22 cellular contexts compared by ENCODE assay signal in the genomic region with DNA sequence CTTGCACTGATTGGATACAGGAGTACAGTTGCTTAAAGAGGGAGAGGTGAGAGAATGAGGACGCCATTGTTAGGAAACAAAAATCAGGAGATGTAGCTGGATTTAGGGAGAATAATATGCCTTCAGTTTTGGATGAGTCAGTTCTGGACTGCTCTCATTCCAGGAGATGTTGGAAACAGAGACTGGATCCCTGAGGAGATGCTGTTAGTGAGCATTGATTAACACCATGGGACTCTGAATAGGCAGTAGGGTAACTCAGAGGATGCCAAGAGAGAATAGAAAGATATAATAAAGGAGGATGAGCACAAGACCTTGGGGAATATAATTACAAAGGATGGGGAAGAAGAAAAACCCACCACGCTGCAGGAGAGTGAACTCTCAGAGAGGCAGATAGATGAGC. TPM values are rescaled to one million over a fixed set of nuclear protein-coding genes. Genes with fewer than 3 reads are reported as not detected.
DNase-seq lines count a peak whose midpoint lies in the region; ATAC-seq and TF ChIP-seq lines count a peak whose summit lies in the region.
"Had no signal": no experiment of that assay in that cellular context is flagged by ENCODE, and none has a peak within 500 bp of the region (broad histone marks: within the 10 kb centered on the region; RNA-seq: fewer than 3 reads in every experiment).

No MANE protein-coding gene starts in this region.

- peaks cover 16% of the 10 kb centered on the region for H3F3A ChIP-seq in SK-N-SH (replicated peaks; ENCODE audit: insufficient read depth)

- TF ChIP-seq RAD21 in SK-N-SH (IDR thresholded peaks at IDR 0.05; ENCODE audit: low read length) = no peak

- H3K4me2 ChIP-seq in SK-N-SH (peak overlapping the region; percentile 32; the same call in 1 of the 2 replicates), fibroblast of lung (ENCODE audit: extremely low read depth, insufficient read depth, low read length) (peak overlapping the region; percentile 29), osteoblast (ENCODE audit: insufficient read depth, low read length) (peak overlapping the region; percentile 70)

- H3K79me2 ChIP-seq in SK-N-SH (ENCODE audit: insufficient read depth) (no peaks in the 10 kb centered on the region), fibroblast of lung (ENCODE audit: control insufficient read depth, insufficient read depth, low read length) (no peaks in the 10 kb centered on the region), osteoblast (ENCODE audit: insufficient read depth, low read length) (no peaks in the 10 kb centered on the region)

- H2AFZ ChIP-seq in SK-N-SH (ENCODE audit: low read depth) (no peak overlapping the region), fibroblast of lung (ENCODE audit: low read length) (no peak overlapping the region), osteoblast (ENCODE audit: low read length) (peak overlapping the region; percentile 56)

- H4K20me1 ChIP-seq in SK-N-SH (ENCODE audit: insufficient read depth) (no peaks in the 10 kb centered on the region), fibroblast of lung (ENCODE audit: control insufficient read depth, extremely low read depth, insufficient read depth, low read length) (no peaks in the 10 kb centered on the region), osteoblast (ENCODE audit: insufficient read depth, low read length) (no peaks in the 10 kb centered on the region)

- H3K27me3 Mint-ChIP-seq in CD14-positive monocyte (ENCODE audit: low read depth in 3 of 3) = peaks cover 0 to 4% (median 0%) of the 10 kb centered on the region in 3 donors
- H3K27me3 Mint-ChIP-seq in Caco-2 (ENCODE audit: insufficient read depth, unreplicated experiment) = peaks cover 17% of the 10 kb centered on the region
- H3K27me3 Mint-ChIP-seq: IgD-negative memory B cell had no signal

- H3K4me1 Mint-ChIP-seq in CD14-positive monocyte = peaks cover 70% of the 10 kb centered on the region
- H3K4me1 Mint-ChIP-seq in Caco-2 (ENCODE audit: low read depth, unreplicated experiment) = no peaks in the 10 kb centered on the region
- H3K4me1 Mint-ChIP-seq: IgD-negative memory B cell had no signal

- H3K9me3 Mint-ChIP-seq in CD14-positive monocyte = peaks cover 2 to 4% (median 3%) of the 10 kb centered on the region in 7 donors
- no peaks in the 10 kb centered on the region for H3K9me3 Mint-ChIP-seq in Caco-2 (ENCODE audit: unreplicated experiment)
- H3K9me3 Mint-ChIP-seq: IgD-negative memory B cell; natural killer cell treated with Interleukin-12 subunit alpha and Interleukin-12 subunit beta and Interleukin-15 and Interleukin-18, amount 100 ng/mL, for 72 hours; stimulated activated naive CD8-positive, alpha-beta T cell treated with anti-CD3 and anti-CD28 coated beads, Interleukin-15, amount 100 ng/mL, for 72 hours; T-helper 2 cell treated with Interferon-gamma antibody and Interleukin-4, amounts not matched to agents 5 μg/mL and 100 μg/mL, for 36 hours had no signal

- no TSS peak for BruUV-seq in Caco-2 (replicated peaks; lab: Mats Ljungman, UMichigan)

- H3K9me2 ChIP-seq in SK-N-SH = no peaks in the 10 kb centered on the region

- intact Hi-C loops in CD14-positive monocyte (cut with micrococcal nuclease) (loop anchor here in 1 of 2 donors (10.0 kb wide), 1 partner anchor 68 kb away; no protein-coding TSS in a partner anchor), Caco-2 (cut with micrococcal nuclease; ENCODE audit: unreplicated experiment) (no loop called here)

- 68% methylated on average over 2 of the region's 2 CpGs for WGBS in SK-N-SH (ENCODE audit: low lambda C conversion rate)

- H3K9ac ChIP-seq in SK-N-SH (no peak overlapping the region), fibroblast of lung (ENCODE audit: insufficient read depth, low read length) (no peak overlapping the region)

- H3K27ac Mint-ChIP-seq in CD14-positive monocyte (peak overlapping the region; percentile 18 to 86 (median 71)), Caco-2 (ENCODE audit: unreplicated experiment) (no peak overlapping the region)
- H3K27ac Mint-ChIP-seq: IgD-negative memory B cell; natural killer cell treated with Interleukin-12 subunit alpha and Interleukin-12 subunit beta and Interleukin-15 and Interleukin-18, amount 100 ng/mL, for 72 hours; stimulated activated naive CD8-positive, alpha-beta T cell treated with anti-CD3 and anti-CD28 coated beads, Interleukin-15, amount 100 ng/mL, for 72 hours; T-helper 2 cell treated with Interferon-gamma antibody and Interleukin-4, amounts not matched to agents 5 μg/mL and 100 μg/mL, for 36 hours had no signal

- no peak for DNase-seq in CD14-positive monocyte (ENCODE audit: low spot score)
- DNase-seq in SK-N-SH = no peak
- DNase-seq in fibroblast of lung (ENCODE audit: low read depth in 2 of 2) = no peak
- peak; percentile 49 for DNase-seq in osteoblast (ENCODE audit: insufficient read length, low spot score, missing footprints)
- DNase-seq in NCI-H2029 (lab: John Stamatoyannopoulos, UW) = no peak
- DNase-seq in Caco-2 = no peak
- no peak for DNase-seq in NCI-H524 (lab: John Stamatoyannopoulos, UW)
- DNase-seq: activated CD4-positive, CD25-positive, alpha-beta regulatory T cell; activated gamma-delta T cell; anterior cingulate cortex; glutamatergic neuron; NCI-H1048; NCI-H2107; NCI-H526 treated with DMSO at 0.1 percent for 48 hours; SJCRH30; stimulated activated naive CD8-positive, alpha-beta T cell treated with anti-CD3 and anti-CD28 coated beads, Interleukin-15, amount 100 ng/mL, for 72 hours had no signal

- CTCF ChIA-PET in SK-N-SH (lab: Yijun Ruan, JAX) (no interaction called here), Caco-2 (lab: Charles Lee) (no interaction called here)

- POLR2A ChIA-PET in SK-N-SH (lab: Yijun Ruan, JAX) (no interaction called here), Caco-2 (lab: Charles Lee) (no interaction called here)

- H3K36me3 ChIP-seq in SK-N-SH (replicated peaks in 1 of 2; ENCODE audit: control insufficient read depth in 1 of 2, insufficient read depth in 2 of 2, low read length in 1 of 2) (no peaks in the 10 kb centered on the region), fibroblast of lung (ENCODE audit: control insufficient read depth, insufficient read depth, low read length) (no peaks in the 10 kb centered on the region), osteoblast (ENCODE audit: insufficient read depth, low read length) (no peaks in the 10 kb centered on the region), Caco-2 (ENCODE audit: control insufficient read depth, insufficient read depth, low read length) (no peaks in the 10 kb centered on the region)
- H3K36me3 ChIP-seq: SJCRH30 had no signal

- TF ChIP-seq CTCF in CD14-positive monocyte (IDR thresholded peaks at IDR 0.05) = no peak
- TF ChIP-seq CTCF in SK-N-SH (IDR thresholded peaks at IDR 0.05) = no peak
- no peak for TF ChIP-seq CTCF in fibroblast of lung (conservative IDR thresholded peaks at IDR 0.05 in 1 of 2, IDR thresholded peaks at IDR 0.05 in 1 of 2; ENCODE audit: low read depth in 1 of 2, low read length in 2 of 2)
- no peak for TF ChIP-seq CTCF in osteoblast (IDR thresholded peaks at IDR 0.05; ENCODE audit: extremely low read depth, low read depth, low read length)
- no peak for TF ChIP-seq CTCF in Caco-2 (IDR thresholded peaks at IDR 0.05; ENCODE audit: insufficient read depth in 1 of 2, low read depth in 1 of 2, low read length in 1 of 2, severe bottlenecking in 1 of 2, unreplicated experiment in 1 of 2)

- H3K9me3 ChIP-seq in SK-N-SH (no peaks in the 10 kb centered on the region), fibroblast of lung (ENCODE audit: control insufficient read depth, insufficient read depth, low read depth, low read length) (no peaks in the 10 kb centered on the region), osteoblast (ENCODE audit: low read depth, low read length) (no peaks in the 10 kb centered on the region), Caco-2 (no peaks in the 10 kb centered on the region)
- H3K9me3 ChIP-seq: SJCRH30 had no signal

- H3K36me3 Mint-ChIP-seq in CD14-positive monocyte = peaks cover 3 to 13% of the 10 kb centered on the region in 2 donors
- H3K36me3 Mint-ChIP-seq in Caco-2 (ENCODE audit: insufficient read depth, unreplicated experiment) = no peaks in the 10 kb centered on the region
- H3K36me3 Mint-ChIP-seq: natural killer cell treated with Interleukin-12 subunit alpha and Interleukin-12 subunit beta and Interleukin-15 and Interleukin-18, amount 100 ng/mL, for 72 hours had no signal

- H3K27me3 ChIP-seq in SK-N-SH (ENCODE audit: insufficient read depth) = no peaks in the 10 kb centered on the region
- no peaks in the 10 kb centered on the region for H3K27me3 ChIP-seq in fibroblast of lung (ENCODE audit: control insufficient read depth, insufficient read depth, low read length)
- no peaks in the 10 kb centered on the region for H3K27me3 ChIP-seq in osteoblast (ENCODE audit: insufficient read depth, low read length)
- H3K27me3 ChIP-seq in Caco-2 (replicated peaks; ENCODE audit: control insufficient read depth, insufficient read depth, low read length) = no peaks in the 10 kb centered on the region

- peak overlapping the region in 1 of 2 experiments; percentile 45; a peak in 2 of 4 replicates for H3K27ac ChIP-seq in SK-N-SH (ENCODE audit: low read depth in 2 of 2, low read length in 1 of 2)
- H3K27ac ChIP-seq in fibroblast of lung (ENCODE audit: insufficient read depth, low read length) = peak overlapping the region; percentile 39
- H3K27ac ChIP-seq in osteoblast (ENCODE audit: low read depth, low read length) = peak overlapping the region; percentile 87
- H3K27ac ChIP-seq: SJCRH30 had no signal

- H3K4me3 ChIP-seq in SK-N-SH (ENCODE audit: low read depth in 2 of 2, low read length in 1 of 2) (no peak overlapping the region; a peak in 1 of 4 replicates), fibroblast of lung (replicated peaks in 1 of 4; ENCODE audit: control extremely low read depth in 1 of 4, insufficient read depth in 1 of 4, low read depth in 3 of 4, low read length in 4 of 4) (no peak overlapping the region), osteoblast (ENCODE audit: insufficient read depth, low read length) (peak overlapping the region; percentile 15), Caco-2 (ENCODE audit: low read depth, low read length) (no peak overlapping the region)
- H3K4me3 ChIP-seq: SJCRH30 had no signal

- no peak for ATAC-seq in HG03442 (IDR thresholded peaks at IDR 0.05; ENCODE audit: unreplicated experiment)
- ATAC-seq: natural killer cell treated with Interleukin-12 subunit alpha and Interleukin-12 subunit beta and Interleukin-15 and Interleukin-18, amount 100 ng/mL, for 72 hours; stimulated activated naive CD8-positive, alpha-beta T cell treated with anti-CD3 and anti-CD28 coated beads, Interleukin-15, amount 100 ng/mL, for 72 hours had no signal

- TF ChIP-seq EP300 in SK-N-SH (IDR thresholded peaks at IDR 0.05; ENCODE audit: borderline replicate concordance in 1 of 2, low read depth in 1 of 2, low read length in 1 of 2) = 0 out of 4 replicates have a peak, but pooled peaks of 1 of the 2 experiments have one; percentile 2

- no peak overlapping the region for H3K4me3 Mint-ChIP-seq in CD14-positive monocyte
- H3K4me3 Mint-ChIP-seq in Caco-2 (ENCODE audit: unreplicated experiment) = no peak overlapping the region
- H3K4me3 Mint-ChIP-seq: IgD-negative memory B cell; natural killer cell treated with Interleukin-12 subunit alpha and Interleukin-12 subunit beta and Interleukin-15 and Interleukin-18, amount 100 ng/mL, for 72 hours; stimulated activated naive CD8-positive, alpha-beta T cell treated with anti-CD3 and anti-CD28 coated beads, Interleukin-15, amount 100 ng/mL, for 72 hours; T-helper 2 cell treated with Interferon-gamma antibody and Interleukin-4, amounts not matched to agents 5 μg/mL and 100 μg/mL, for 36 hours had no signal

- H3K4me1 ChIP-seq in SK-N-SH (ENCODE audit: control insufficient read depth in 1 of 2, insufficient read depth in 2 of 2, low read depth in 1 of 2, low read length in 1 of 2) = no peaks in the 10 kb centered on the region
- peaks cover 13% of the 10 kb centered on the region for H3K4me1 ChIP-seq in fibroblast of lung (ENCODE audit: control insufficient read depth, extremely low read depth, insufficient read depth, low read length)
- H3K4me1 ChIP-seq in osteoblast (ENCODE audit: insufficient read depth, low read length) = peaks cover 54% of the 10 kb centered on the region
- H3K4me1 ChIP-seq in Caco-2 = no peaks in the 10 kb centered on the region
- H3K4me1 ChIP-seq: SJCRH30 had no signal

RNA-seq across cellular contexts. Expression of gene KCNJ15, which starts 10.3 kb away (rescaled TPM):
- 1 to 10 TPM; 4.5 to 8.0 TPM for polyA plus RNA-seq in CD14-positive monocyte
- 0.02 and 0.03 TPM in 2 replicates for polyA plus RNA-seq in SK-N-SH (2012; rRNA removed)
- polyA plus RNA-seq in SK-N-SH (2012; cell fraction: cytosol; rRNA removed) = 0.06 and 0.08 TPM in 2 replicates
- polyA plus RNA-seq in SK-N-SH (2012; cell fraction: nucleus; rRNA removed) = 0.04 TPM in 1 of 2 replicates, not detected in the other
- total RNA-seq in fibroblast of lung = 0.83 and 1.5 TPM in 2 replicates
- 0.44 and 3.2 TPM in 2 replicates for polyA plus RNA-seq in fibroblast of lung
- 0.20 and 1.5 TPM in 2 replicates for polyA plus RNA-seq in fibroblast of lung (2012)
- 18.1 TPM in 1 of 2 replicates, not detected in the other for polyA minus RNA-seq in fibroblast of lung (ENCODE audit: low replicate concordance)
- 10.0 and 10.1 TPM in 2 replicates for total RNA-seq in osteoblast
- not detected in 2 replicates for total RNA-seq in Caco-2 (2022)
- total RNA-seq: cerebellum; natural killer cell treated with Interleukin-12 subunit alpha and Interleukin-12 subunit beta and Interleukin-15 and Interleukin-18, amount 100 ng/mL, for 72 hours; OCI-LY7; SJCRH30 had no signal
- polyA plus RNA-seq: IgD-negative memory B cell had no signal
